Comparison of ENCODE assay signal across 14 cellular contexts in the genomic region with DNA sequence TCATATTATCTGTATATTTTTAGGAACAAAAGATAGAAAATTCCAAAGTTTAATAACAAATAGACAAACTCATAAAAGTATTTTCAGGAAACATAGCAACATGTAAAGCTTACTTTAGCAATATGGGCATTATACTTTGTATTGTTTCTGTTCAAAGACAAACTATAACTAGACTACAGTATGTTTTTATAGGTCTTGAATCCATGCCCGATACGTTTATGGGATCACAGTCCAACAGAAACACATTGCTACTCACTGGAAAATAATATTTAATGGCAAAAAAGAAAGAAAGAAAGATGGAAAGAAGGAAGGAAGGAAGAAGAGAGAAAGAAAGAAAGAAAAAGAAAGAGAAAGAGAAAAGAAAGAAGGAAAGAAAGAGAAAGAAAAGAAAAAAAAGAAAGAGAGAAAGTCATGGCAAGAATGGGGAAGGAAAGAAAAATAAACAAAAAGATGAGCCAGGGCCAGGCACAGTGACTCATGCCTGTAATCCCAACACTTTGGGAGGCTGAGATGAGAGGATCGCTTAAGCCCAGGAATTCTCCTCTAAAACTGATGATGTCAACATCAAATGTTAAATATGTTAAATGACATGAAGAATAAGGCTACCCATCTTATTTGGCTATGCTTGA. TPM values are rescaled to one million over a fixed set of nuclear protein-coding genes. Genes with fewer than 3 reads are reported as not detected.
DNase-seq lines count a peak whose midpoint lies in the region; ATAC-seq and TF ChIP-seq lines count a peak whose summit lies in the region.
"Had no signal": no experiment of that assay in that cellular context is flagged by ENCODE, and none has a peak within 500 bp of the region (broad histone marks: within the 10 kb centered on the region; RNA-seq: fewer than 3 reads in every experiment).

No MANE protein-coding gene starts in this region.

- DNase-seq in activated CD8-positive, alpha-beta T cell treated with anti-CD3 and anti-CD28 coated beads for 36 hours = no peak
- DNase-seq in activated CD8-positive, alpha-beta T cell treated with anti-CD3 and anti-CD28 coated beads, Interleukin-2, amount 10 ng/mL, durations not matched to agents 7 days and 5 days = no peak
- DNase-seq in adipocyte (ENCODE audit: low read depth) (peak; percentile 69), fibroblast of villous mesenchyme (ENCODE audit: low read depth) (peak; percentile 52), tibial artery (no peak), NCI-H1436 treated with DMSO at 0.1 percent for 48 hours (lab: John Stamatoyannopoulos, UW) (no peak), right cardiac atrium (no peak)
- no peak for DNase-seq in stimulated activated naive CD8-positive, alpha-beta T cell treated with anti-CD3 and anti-CD28 coated beads, Interleukin-15, amount 100 ng/mL, for 72 hours
- DNase-seq: activated CD8-positive, alpha-beta memory T cell treated with anti-CD3 and anti-CD28 coated beads for 24 hours; amygdala; foreskin melanocyte; GOT3; NCI-H748 treated with DMSO at 0.1 percent for 48 hours had no signal

- H3K9me3 Mint-ChIP-seq in activated CD8-positive, alpha-beta T cell treated with anti-CD3 and anti-CD28 coated beads for 36 hours = no peaks in the 10 kb centered on the region
- no peaks in the 10 kb centered on the region for H3K9me3 Mint-ChIP-seq in activated CD8-positive, alpha-beta T cell treated with anti-CD3 and anti-CD28 coated beads, Interleukin-2, amount 10 ng/mL, durations not matched to agents 7 days and 5 days (ENCODE audit: insufficient read depth)
- H3K9me3 Mint-ChIP-seq in stimulated activated naive CD8-positive, alpha-beta T cell treated with anti-CD3 and anti-CD28 coated beads, Interleukin-15, amount 100 ng/mL, for 72 hours = no peaks in the 10 kb centered on the region

- TF ChIP-seq CTCF in activated CD8-positive, alpha-beta T cell treated with anti-CD3 and anti-CD28 coated beads for 36 hours (IDR thresholded peaks at IDR 0.05) = peak; percentile 22
- TF ChIP-seq CTCF in fibroblast of villous mesenchyme (IDR thresholded peaks at IDR 0.05; ENCODE audit: insufficient read depth, low read depth, low read length) = no peak
- no peak for TF ChIP-seq CTCF in tibial artery (IDR thresholded peaks at IDR 0.05)

- no peak overlapping the region for H3K4me3 Mint-ChIP-seq in activated CD8-positive, alpha-beta T cell treated with anti-CD3 and anti-CD28 coated beads for 36 hours
- no peak overlapping the region for H3K4me3 Mint-ChIP-seq in activated CD8-positive, alpha-beta T cell treated with anti-CD3 and anti-CD28 coated beads, Interleukin-2, amount 10 ng/mL, durations not matched to agents 7 days and 5 days
- no peak overlapping the region for H3K4me3 Mint-ChIP-seq in stimulated activated naive CD8-positive, alpha-beta T cell treated with anti-CD3 and anti-CD28 coated beads, Interleukin-15, amount 100 ng/mL, for 72 hours

- H3K27ac ChIP-seq in tibial artery (peak overlapping the region; percentile 36 to 46), right cardiac atrium (ENCODE audit: low read length) (no peak overlapping the region)
- H3K27ac ChIP-seq: vagina had no signal

- intact Hi-C loops in activated CD8-positive, alpha-beta T cell treated with anti-CD3 and anti-CD28 coated beads for 36 hours (cut with micrococcal nuclease) = no loop called here
- intact Hi-C loops in tibial artery (cut with DNase I; ENCODE audit: low total_unique reads) = no loop called here
- intact Hi-C loops in right cardiac atrium (cut with DNase I) = no loop called here

- H3K4me1 Mint-ChIP-seq in activated CD8-positive, alpha-beta T cell treated with anti-CD3 and anti-CD28 coated beads for 36 hours (ENCODE audit: low read depth) = no peaks in the 10 kb centered on the region
- no peaks in the 10 kb centered on the region for H3K4me1 Mint-ChIP-seq in activated CD8-positive, alpha-beta T cell treated with anti-CD3 and anti-CD28 coated beads, Interleukin-2, amount 10 ng/mL, durations not matched to agents 7 days and 5 days (ENCODE audit: low read depth)
- H3K4me1 Mint-ChIP-seq in stimulated activated naive CD8-positive, alpha-beta T cell treated with anti-CD3 and anti-CD28 coated beads, Interleukin-15, amount 100 ng/mL, for 72 hours = peaks cover 5% of the 10 kb centered on the region

- no peak overlapping the region for H3K27ac Mint-ChIP-seq in activated CD8-positive, alpha-beta T cell treated with anti-CD3 and anti-CD28 coated beads for 36 hours
- H3K27ac Mint-ChIP-seq in activated CD8-positive, alpha-beta T cell treated with anti-CD3 and anti-CD28 coated beads, Interleukin-2, amount 10 ng/mL, durations not matched to agents 7 days and 5 days = no peak overlapping the region
- peak overlapping the region in 1 of 2 donors; percentile 0 for H3K27ac Mint-ChIP-seq in stimulated activated naive CD8-positive, alpha-beta T cell treated with anti-CD3 and anti-CD28 coated beads, Interleukin-15, amount 100 ng/mL, for 72 hours

- peak overlapping the region; percentile 7 for H3K9ac ChIP-seq in adipocyte (ENCODE audit: low read length)

- H3K36me3 ChIP-seq in adipocyte (ENCODE audit: control insufficient read depth, insufficient read depth, low read length, severe bottlenecking) = peaks cover 19% of the 10 kb centered on the region
- H3K36me3 ChIP-seq in tibial artery = peaks cover 4 to 14% (median 9%) of the 10 kb centered on the region in 3 donors
- H3K36me3 ChIP-seq: vagina had no signal

- H3K4me3 ChIP-seq in adipocyte (ENCODE audit: low read length) (peak overlapping the region; percentile 50), fibroblast of villous mesenchyme (ENCODE audit: low read depth, low read length) (no peak overlapping the region), tibial artery (no peak overlapping the region), right cardiac atrium (ENCODE audit: low read length) (no peak overlapping the region)
- H3K4me3 ChIP-seq: vagina had no signal

- POLR2A ChIA-PET in activated CD8-positive, alpha-beta T cell treated with anti-CD3 and anti-CD28 coated beads for 36 hours (lab: Charles Lee) = no interaction called here
- POLR2A ChIA-PET in activated CD8-positive, alpha-beta T cell treated with anti-CD3 and anti-CD28 coated beads, Interleukin-2, amount 10 ng/mL, durations not matched to agents 7 days and 5 days (lab: Charles Lee) = no interaction called here

- H3K27me3 ChIP-seq in adipocyte (replicated peaks; ENCODE audit: control insufficient read depth, insufficient read depth, low read length) (no peaks in the 10 kb centered on the region), tibial artery (no peaks in the 10 kb centered on the region), right cardiac atrium (ENCODE audit: control insufficient read depth, insufficient read depth) (no peaks in the 10 kb centered on the region)
- H3K27me3 ChIP-seq: vagina had no signal

- H3K4me1 ChIP-seq in adipocyte (ENCODE audit: control insufficient read depth, insufficient read depth, low read length) (peaks cover 4% of the 10 kb centered on the region), tibial artery (peaks cover 0 to 11% (median 2%) of the 10 kb centered on the region in 4 donors), right cardiac atrium (ENCODE audit: control insufficient read depth, insufficient read depth, low read length) (no peaks in the 10 kb centered on the region)

- ATAC-seq in activated CD8-positive, alpha-beta T cell treated with anti-CD3 and anti-CD28 coated beads for 36 hours = no peak
- ATAC-seq in activated CD8-positive, alpha-beta T cell treated with anti-CD3 and anti-CD28 coated beads, Interleukin-2, amount 10 ng/mL, durations not matched to agents 7 days and 5 days = no peak
- no peak for ATAC-seq in stimulated activated naive CD8-positive, alpha-beta T cell treated with anti-CD3 and anti-CD28 coated beads, Interleukin-15, amount 100 ng/mL, for 72 hours
- ATAC-seq in right cardiac atrium = no peak

- WGBS in right cardiac atrium = 64% methylated on average over 3 of the region's 3 CpGs

- H3K9me3 ChIP-seq in adipocyte (ENCODE audit: control insufficient read depth, low read length) (no peaks in the 10 kb centered on the region), tibial artery (no peaks in the 10 kb centered on the region), right cardiac atrium (ENCODE audit: control insufficient read depth, low read length) (no peaks in the 10 kb centered on the region)
- H3K9me3 ChIP-seq: vagina had no signal

- CTCF ChIA-PET in activated CD8-positive, alpha-beta T cell treated with anti-CD3 and anti-CD28 coated beads for 36 hours (lab: Charles Lee) = no interaction called here
- CTCF ChIA-PET in activated CD8-positive, alpha-beta T cell treated with anti-CD3 and anti-CD28 coated beads, Interleukin-2, amount 10 ng/mL, durations not matched to agents 7 days and 5 days (lab: Charles Lee) = no interaction called here

- H3K36me3 Mint-ChIP-seq in activated CD8-positive, alpha-beta T cell treated with anti-CD3 and anti-CD28 coated beads for 36 hours (ENCODE audit: low read depth) = peaks cover 14% of the 10 kb centered on the region
- H3K36me3 Mint-ChIP-seq in activated CD8-positive, alpha-beta T cell treated with anti-CD3 and anti-CD28 coated beads, Interleukin-2, amount 10 ng/mL, durations not matched to agents 7 days and 5 days (ENCODE audit: low read depth) = peaks cover 29% of the 10 kb centered on the region

- H3K27me3 Mint-ChIP-seq in activated CD8-positive, alpha-beta T cell treated with anti-CD3 and anti-CD28 coated beads for 36 hours = no peaks in the 10 kb centered on the region
- H3K27me3 Mint-ChIP-seq in activated CD8-positive, alpha-beta T cell treated with anti-CD3 and anti-CD28 coated beads, Interleukin-2, amount 10 ng/mL, durations not matched to agents 7 days and 5 days (ENCODE audit: low read depth) = no peaks in the 10 kb centered on the region
- H3K27me3 Mint-ChIP-seq in stimulated activated naive CD8-positive, alpha-beta T cell treated with anti-CD3 and anti-CD28 coated beads, Interleukin-15, amount 100 ng/mL, for 72 hours = no peaks in the 10 kb centered on the region

RNA-seq across cellular contexts. Expression of a gene that starts 32.7 kb away (rescaled TPM):
- 10 to 100 TPM; 22.6 to 25.2 TPM for total RNA-seq in activated CD8-positive, alpha-beta T cell treated with anti-CD3 and anti-CD28 coated beads for 36 hours
- 10 to 100 TPM; 25.8 to 28.5 TPM for total RNA-seq in activated CD8-positive, alpha-beta T cell treated with anti-CD3 and anti-CD28 coated beads, Interleukin-2, amount 10 ng/mL, durations not matched to agents 7 days and 5 days
- total RNA-seq in fibroblast of villous mesenchyme = 50.3 and 69.1 TPM in 2 replicates
- total RNA-seq in right cardiac atrium = 10 to 100 TPM; 40.2 to 47.3 (median 44.5) TPM
- polyA plus RNA-seq in right cardiac atrium = 40.6 TPM

RNA-seq across cellular contexts. Expression of a gene that starts 50.0 kb away (rescaled TPM):
- total RNA-seq in activated CD8-positive, alpha-beta T cell treated with anti-CD3 and anti-CD28 coated beads for 36 hours = 1 to 10 TPM; 8.1 to 9.2 TPM
- total RNA-seq in activated CD8-positive, alpha-beta T cell treated with anti-CD3 and anti-CD28 coated beads, Interleukin-2, amount 10 ng/mL, durations not matched to agents 7 days and 5 days = 10 to 100 TPM in 1 of 2 experiments, 1 to 10 TPM in 1; 8.8 to 10.9 TPM
- 6.8 and 9.5 TPM in 2 replicates for total RNA-seq in fibroblast of villous mesenchyme
- total RNA-seq in right cardiac atrium = 10 to 100 TPM; 45.6 to 72.3 (median 54.9) TPM
- polyA plus RNA-seq in right cardiac atrium = 36.3 TPM

Comparison
In these comparisons a context has a peak if more than half of its experiments do, and no peak if none do; other contexts are left out.
1. DNase-seq: peak in adipocyte (single experiment) and fibroblast of villous mesenchyme (single experiment); none in activated CD8-positive, alpha-beta T cell treated with anti-CD3 and anti-CD28 coated beads for 36 hours (single experiment), activated CD8-positive, alpha-beta T cell treated with anti-CD3 and anti-CD28 coated beads, Interleukin-2, amount 10 ng/mL, durations not matched to agents 7 days and 5 days (single experiment), tibial artery (0 of 2), NCI-H1436 treated with DMSO at 0.1 percent for 48 hours (single experiment), stimulated activated naive CD8-positive, alpha-beta T cell treated with anti-CD3 and anti-CD28 coated beads, Interleukin-15, amount 100 ng/mL, for 72 hours (0 of 2) and right cardiac atrium (0 of 3).